28 cellular contexts compared by ENCODE assay signal in genomic region chr2:70569559-70569958, GRCh38. TPM values are rescaled to one million over a fixed set of nuclear protein-coding genes. Genes with fewer than 3 reads are reported as not detected.
A peak's percentile ranks its signal among the peaks of the same experiment; 100 is the strongest.
DNase-seq lines count a peak whose midpoint lies in the region; TF ChIP-seq lines count a peak whose summit lies in the region.
"Had no signal": no experiment of that assay in that cellular context is flagged by ENCODE, and none has a peak within 500 bp of the region (broad histone marks: within the 10 kb centered on the region; RNA-seq: fewer than 3 reads in every experiment).

No MANE protein-coding gene starts in this region.

- H3K4me3 Mint-ChIP-seq in T-helper 2 cell treated with Interferon-gamma antibody and Interleukin-4, amounts not matched to agents 5 μg/mL and 100 μg/mL, for 36 hours, result no peak overlapping the region
- H3K4me3 Mint-ChIP-seq: activated CD4-positive, alpha-beta memory T cell treated with anti-CD3 and anti-CD28 coated beads, Interleukin-2, amount 10 ng/mL, durations not matched to agents 7 days and 5 days; effector memory CD8-positive, alpha-beta T cell; immature natural killer cell; mesothelial cell of epicardium; naive B cell; T-cell had no signal

- TF ChIP-seq CTCF in breast epithelium (IDR thresholded peaks at IDR 0.05) (no peak), GM13976 (IDR thresholded peaks at IDR 0.05; ENCODE audit: borderline replicate concordance, control extremely low read depth, extremely low read depth, insufficient read depth, missing control alignments) (no peak)

- no peaks in the 10 kb centered on the region for H3K36me3 ChIP-seq in breast epithelium
- H3K36me3 ChIP-seq: gastroesophageal sphincter, left ventricle myocardium inferior, thoracic aorta had no signal

- in situ Hi-C loops in GM13976 (cut with MboI; ENCODE audit: low sequenced_read_pairs, unreplicated experiment), result no loop called here

- H3K4me3 ChIP-seq in breast epithelium, result no peak overlapping the region
- no peak overlapping the region for H3K4me3 ChIP-seq in skin epidermis
- H3K4me3 ChIP-seq: coronary artery, gastroesophageal sphincter, left ventricle myocardium inferior, PC-9, psoas muscle, thoracic aorta had no signal

- H3K36me3 Mint-ChIP-seq in T-helper 2 cell treated with Interferon-gamma antibody and Interleukin-4, amounts not matched to agents 5 μg/mL and 100 μg/mL, for 36 hours (ENCODE audit: low read depth), result no peaks in the 10 kb centered on the region
- H3K36me3 Mint-ChIP-seq: activated naive CD4-positive, alpha-beta T cell treated with anti-CD3 and anti-CD28 coated beads, Interleukin-2, amount 50 U/mL, for 72 hours; immature natural killer cell; mesothelial cell of epicardium; naive B cell; T-cell had no signal

- H3K9me3 Mint-ChIP-seq in T-helper 2 cell treated with Interferon-gamma antibody and Interleukin-4, amounts not matched to agents 5 μg/mL and 100 μg/mL, for 36 hours, result no peaks in the 10 kb centered on the region
- H3K9me3 Mint-ChIP-seq: activated CD4-positive, alpha-beta memory T cell treated with anti-CD3 and anti-CD28 coated beads, Interleukin-2, amount 10 ng/mL, durations not matched to agents 7 days and 5 days; activated naive CD4-positive, alpha-beta T cell treated with anti-CD3 and anti-CD28 coated beads, Interleukin-2, amount 50 U/mL, for 72 hours; activated T-helper 2 cell treated with anti-CD3 and anti-CD28 coated beads, Interferon-gamma antibody, Interleukin-2, Interleukin-4, amounts not matched to agents 10 μg/mL and 5 μg/mL and 100 μg/mL, durations not matched to agents 14 hours and 24 hours and 36 hours; effector memory CD8-positive, alpha-beta T cell; immature natural killer cell; mesothelial cell of epicardium; T-cell had no signal

- no peaks in the 10 kb centered on the region for H3K9me3 ChIP-seq in breast epithelium
- H3K9me3 ChIP-seq: gastroesophageal sphincter, left ventricle myocardium inferior, psoas muscle, thoracic aorta had no signal

- no peaks in the 10 kb centered on the region for H3K27me3 ChIP-seq in breast epithelium

- peaks cover 2% of the 10 kb centered on the region for H3K4me1 Mint-ChIP-seq in T-helper 2 cell treated with Interferon-gamma antibody and Interleukin-4, amounts not matched to agents 5 μg/mL and 100 μg/mL, for 36 hours (ENCODE audit: low read depth)
- H3K4me1 Mint-ChIP-seq: mesothelial cell of epicardium, naive B cell had no signal

- peaks cover 11% of the 10 kb centered on the region for H3K27me3 Mint-ChIP-seq in T-helper 2 cell treated with Interferon-gamma antibody and Interleukin-4, amounts not matched to agents 5 μg/mL and 100 μg/mL, for 36 hours (ENCODE audit: low read depth)

- peak overlapping the region; percentile 56 to 72 for H3K27ac ChIP-seq in breast epithelium
- H3K27ac ChIP-seq in skin epidermis, result peak overlapping the region in 14 of 21 experiments; percentile 14 to 76 (median 64)
- H3K27ac ChIP-seq: coronary artery, gastroesophageal sphincter, left ventricle myocardium inferior, PC-9, psoas muscle, thoracic aorta had no signal

- intact Hi-C loops in breast epithelium (cut with DNase I; ENCODE audit: low total_unique reads), result loop anchor here (10.0 kb wide), 1 partner anchor 815 kb away; no protein-coding TSS in a partner anchor

- no peak for TF ChIP-seq POLR2A in breast epithelium (IDR thresholded peaks at IDR 0.05)

- no peak overlapping the region for H3K27ac Mint-ChIP-seq in T-helper 2 cell treated with Interferon-gamma antibody and Interleukin-4, amounts not matched to agents 5 μg/mL and 100 μg/mL, for 36 hours
- H3K27ac Mint-ChIP-seq: activated CD4-positive, alpha-beta memory T cell treated with anti-CD3 and anti-CD28 coated beads, Interleukin-2, amount 10 ng/mL, durations not matched to agents 7 days and 5 days; activated naive CD4-positive, alpha-beta T cell treated with anti-CD3 and anti-CD28 coated beads, Interleukin-2, amount 50 U/mL, for 72 hours; activated T-helper 2 cell treated with anti-CD3 and anti-CD28 coated beads, Interferon-gamma antibody, Interleukin-2, Interleukin-4, amounts not matched to agents 10 μg/mL and 5 μg/mL and 100 μg/mL, durations not matched to agents 14 hours and 24 hours and 36 hours; effector memory CD8-positive, alpha-beta T cell; immature natural killer cell; mesothelial cell of epicardium; naive B cell; T-cell had no signal

- no peaks in the 10 kb centered on the region for H3K4me1 ChIP-seq in breast epithelium
- H3K4me1 ChIP-seq: gastroesophageal sphincter had no signal

- DNase-seq in ELR (ENCODE audit: low read depth) (peak; percentile 32), MV-4-11 (lab: John Stamatoyannopoulos, UW) (peak; percentile 43), breast epithelium (ENCODE audit: low spot score in 2 of 2) (no peak), GM13976 (ENCODE audit: low spot score) (no peak), dermis blood vessel endothelial cell (no peak)
- no peak for DNase-seq in activated CD4-positive, alpha-beta T cell treated with anti-CD3 and anti-CD28 coated beads for 1 hour
- DNase-seq in T-helper 2 cell treated with Interferon-gamma antibody and Interleukin-4, amounts not matched to agents 5 μg/mL and 100 μg/mL, for 36 hours (ENCODE audit: low spot score), result no peak
- DNase-seq: activated CD4-positive, alpha-beta memory T cell treated with anti-CD3 and anti-CD28 coated beads, Interleukin-2, amount 10 ng/mL, durations not matched to agents 7 days and 5 days; effector memory CD8-positive, alpha-beta T cell; hippocampal formation; immature natural killer cell; left ventricle myocardium inferior; naive B cell; NCI-H1048; NCI-H1694; NCI-H524; NK-92 treated with Interleukin-12 subunit alpha and Interleukin-12 subunit beta, amount 100 ng/mL, for 24 hours; psoas muscle; stimulated activated naive CD4-positive, alpha-beta T cell treated with Interleukin-2 at 50 U/mL for 16 hours; T-cell had no signal

RNA-seq across cellular contexts. Expression of gene TGFA, which starts 15.9 kb away (rescaled TPM):
- total RNA-seq in breast epithelium (10 to 100 TPM in 1 of 3 donors, 1 to 10 TPM in 2; 1.1 to 16.1 (median 4.9) TPM), dermis blood vessel endothelial cell (14.8 and 22.6 TPM in 2 replicates)
- total RNA-seq: activated CD4-positive, alpha-beta memory T cell treated with anti-CD3 and anti-CD28 coated beads, Interleukin-2, amount 10 ng/mL, durations not matched to agents 7 days and 5 days; activated T-helper 2 cell treated with anti-CD3 and anti-CD28 coated beads, Interferon-gamma antibody, Interleukin-2, Interleukin-4, amounts not matched to agents 10 μg/mL and 5 μg/mL and 100 μg/mL, durations not matched to agents 14 hours and 24 hours and 36 hours had no signal

Comparison
In these comparisons a context has a peak if more than half of its experiments do, and no peak if none do; other contexts are left out.
1. DNase-seq: peak in ELR (single experiment) and MV-4-11 (single experiment); none in breast epithelium (0 of 2), activated CD4-positive, alpha-beta T cell treated with anti-CD3 and anti-CD28 coated beads for 1 hour (single experiment), T-helper 2 cell treated with Interferon-gamma antibody and Interleukin-4, amounts not matched to agents 5 μg/mL and 100 μg/mL, for 36 hours (single experiment), GM13976 (single experiment) and dermis blood vessel endothelial cell (single experiment).